ENCODE assay signal across 11 cellular contexts in genomic region chr13:71759506-71760225, GRCh38.
DNase-seq lines count a peak whose midpoint lies in the region; ATAC-seq, FAIRE-seq and TF ChIP-seq lines count a peak whose summit lies in the region.
"Had no signal": no experiment of that assay in that cellular context is flagged by ENCODE, and none has a peak within 500 bp of the region (broad histone marks: within the 10 kb centered on the region; RNA-seq: fewer than 3 reads in every experiment).

No MANE protein-coding gene starts in this region.

- H3K4me3 ChIP-seq in HepG2 (replicated peaks in 1 of 3; ENCODE audit: insufficient read depth in 1 of 3, low read depth in 2 of 3, low read length in 3 of 3) (no peak overlapping the region), right lobe of liver (no peak overlapping the region), astrocyte of the spinal cord (ENCODE audit: low read depth, low read length) (no peak overlapping the region), left lung (no peak overlapping the region)

- H3K4me1 Mint-ChIP-seq in activated naive CD8-positive, alpha-beta T cell treated with anti-CD3 and anti-CD28 coated beads for 36 hours, result no peaks in the 10 kb centered on the region

- H3K4me2 ChIP-seq in HepG2 (ENCODE audit: low read depth, low read length), result no peak overlapping the region

- CTCF ChIA-PET in HepG2 (lab: Yijun Ruan, JAX; ENCODE audit: low intra/inter-chr PET ratio, low total read pairs), result no interaction called here

- ATAC-seq in HepG2 (no peak), right lobe of liver (no peak), left lung (peak; percentile 58), GM18511 (IDR thresholded peaks at IDR 0.05; ENCODE audit: unreplicated experiment) (no peak)
- ATAC-seq: activated naive CD4-positive, alpha-beta T cell treated with anti-CD3 and anti-CD28 coated beads, Interleukin-2, amount 50 U/mL, for 72 hours had no signal

- H3K27ac ChIP-seq in HepG2 (ENCODE audit: extremely low read length, insufficient read depth, low read length), result no peak overlapping the region
- H3K27ac ChIP-seq in right lobe of liver, result no peak overlapping the region
- peak overlapping the region in 1 of 2 donors; percentile 11 for H3K27ac ChIP-seq in left lung

- no peak overlapping the region for H3K4me3 Mint-ChIP-seq in activated naive CD8-positive, alpha-beta T cell treated with anti-CD3 and anti-CD28 coated beads for 36 hours

- peak; percentile 10 for DNase-seq in HepG2 (ENCODE audit: low spot score)
- no peak for DNase-seq in right lobe of liver
- peak; percentile 8 for DNase-seq in astrocyte of the spinal cord (ENCODE audit: low read depth, low spot score)
- peak in 1 of 2 donors; percentile 11 for DNase-seq in left lung
- no peak for DNase-seq in NCI-H2171 (lab: John Stamatoyannopoulos, UW)
- DNase-seq in activated naive CD8-positive, alpha-beta T cell treated with anti-CD3 and anti-CD28 coated beads for 36 hours, result no peak
- no peak for DNase-seq in RKO (ENCODE audit: low spot score)
- DNase-seq: central memory CD4-positive, alpha-beta T cell had no signal

- no peaks in the 10 kb centered on the region for H3K36me3 Mint-ChIP-seq in activated naive CD8-positive, alpha-beta T cell treated with anti-CD3 and anti-CD28 coated beads for 36 hours
- H3K36me3 Mint-ChIP-seq: activated naive CD4-positive, alpha-beta T cell treated with anti-CD3 and anti-CD28 coated beads, Interleukin-2, amount 50 U/mL, for 72 hours had no signal

- H3K27me3 Mint-ChIP-seq in activated naive CD8-positive, alpha-beta T cell treated with anti-CD3 and anti-CD28 coated beads for 36 hours, result no peaks in the 10 kb centered on the region

- H4K20me1 ChIP-seq in HepG2 (ENCODE audit: insufficient read depth, low read length), result no peaks in the 10 kb centered on the region

- no peak for TF ChIP-seq CTCF in HepG2 (CRISPR knock-in tag; IDR thresholded peaks at IDR 0.05)
- TF ChIP-seq CTCF in right lobe of liver (IDR thresholded peaks at IDR 0.05), result no peak
- no peak for TF ChIP-seq CTCF in astrocyte of the spinal cord (IDR thresholded peaks at IDR 0.05; ENCODE audit: low read depth, low read length)
- no peak for TF ChIP-seq CTCF in left lung (IDR thresholded peaks at IDR 0.05)

- no peak overlapping the region for H3K9ac ChIP-seq in HepG2 (ENCODE audit: insufficient read depth, low read depth, low read length)

- no peak for TF ChIP-seq POLR2A in HepG2 (IDR thresholded peaks at IDR 0.05; ENCODE audit: insufficient read depth in 1 of 2, low read depth in 2 of 2, low read length in 2 of 2)
- TF ChIP-seq POLR2A in right lobe of liver (IDR thresholded peaks at IDR 0.05), result no peak

- no peak for TF ChIP-seq EP300 in HepG2 (IDR thresholded peaks at IDR 0.05; ENCODE audit: low read depth in 2 of 2, low read length in 2 of 2)
- TF ChIP-seq EP300 in HepG2 (CRISPR knock-in tag; IDR thresholded peaks at IDR 0.05; ENCODE audit: borderline replicate concordance), result no peak

- POLR2A ChIA-PET in HepG2 (lab: Yijun Ruan, JAX), result no interaction called here

- no peaks in the 10 kb centered on the region for H3K36me3 ChIP-seq in HepG2 (replicated peaks in 1 of 2; ENCODE audit: control insufficient read depth in 1 of 2, insufficient read depth in 2 of 2, low read length in 2 of 2)
- H3K36me3 ChIP-seq in right lobe of liver, result no peaks in the 10 kb centered on the region
- no peaks in the 10 kb centered on the region for H3K36me3 ChIP-seq in left lung

- 0% methylated on average over 5 of the region's 5 CpGs for WGBS in HepG2 (ENCODE audit: low lambda C conversion rate)
- WGBS in right lobe of liver (ENCODE audit: insufficient coverage, low coverage, low lambda C conversion rate, missing lambda C conversion rate), result 34% methylated on average over 5 of the region's 5 CpGs

- no peak overlapping the region for H2AFZ ChIP-seq in HepG2 (ENCODE audit: low read length)

- H3K79me2 ChIP-seq in HepG2 (ENCODE audit: insufficient read depth, low read length), result no peaks in the 10 kb centered on the region

- in situ Hi-C loops in HepG2 (cut with HindIII; ENCODE audit: extremely low pct_ligation_motif_present, low pct_unique_long_range_greater_than_20kb) (no loop called here), astrocyte of the spinal cord (cut with HindIII; ENCODE audit: low sequenced_read_pairs) (no loop called here)

- no peak overlapping the region for H3K27ac Mint-ChIP-seq in activated naive CD8-positive, alpha-beta T cell treated with anti-CD3 and anti-CD28 coated beads for 36 hours
- H3K27ac Mint-ChIP-seq: activated naive CD4-positive, alpha-beta T cell treated with anti-CD3 and anti-CD28 coated beads, Interleukin-2, amount 50 U/mL, for 72 hours had no signal

- H3K4me1 ChIP-seq in HepG2 (ENCODE audit: insufficient read depth, low read length) (no peaks in the 10 kb centered on the region), right lobe of liver (no peaks in the 10 kb centered on the region), left lung (peaks cover 0 to 4% of the 10 kb centered on the region in 2 donors)

- H3K27me3 ChIP-seq in HepG2 (ENCODE audit: control insufficient read depth in 1 of 2, insufficient read depth in 2 of 2, low read length in 2 of 2) (no peaks in the 10 kb centered on the region), right lobe of liver (no peaks in the 10 kb centered on the region), left lung (no peaks in the 10 kb centered on the region)

- TF ChIP-seq RAD21 in HepG2 (CRISPR knock-in tag; IDR thresholded peaks at IDR 0.05), result no peak

- peaks cover 2% of the 10 kb centered on the region for H3K9me3 Mint-ChIP-seq in activated naive CD8-positive, alpha-beta T cell treated with anti-CD3 and anti-CD28 coated beads for 36 hours

- no peak for FAIRE-seq in HepG2 (lab: Jason Lieb, UNC)
- FAIRE-seq: RCC 7860 had no signal

- no TSS peak for BruUV-seq in HepG2 (replicated peaks; lab: Mats Ljungman, UMichigan)

- H3K9me3 ChIP-seq in HepG2 (ENCODE audit: low read length) (no peaks in the 10 kb centered on the region), right lobe of liver (no peaks in the 10 kb centered on the region), left lung (no peaks in the 10 kb centered on the region)

- intact Hi-C loops in HepG2 (cut with micrococcal nuclease; ENCODE audit: unreplicated experiment), result no loop called here
- intact Hi-C loops in right lobe of liver (cut with DNase I), result no loop called here
- intact Hi-C loops in left lung (cut with DNase I), result no loop called here

TF ChIP-seq in HepG2, 621 proteins besides CTCF, POLR2A, EP300 and RAD21:
- no peak for TF ChIP-seq RBM39 (IDR thresholded peaks at IDR 0.05; ENCODE audit: low read depth, low read length, poor library complexity, severe bottlenecking)
- no peak for TF ChIP-seq ZFP36L2 (CRISPR knock-in tag; IDR thresholded peaks at IDR 0.05)
- TF ChIP-seq MTA3 (CRISPR knock-in tag; IDR thresholded peaks at IDR 0.05), result no peak

Comparison
In these comparisons a context has a peak if more than half of its experiments do, and no peak if none do; other contexts are left out.
1. DNase-seq: peak in HepG2 (single experiment) and astrocyte of the spinal cord (single experiment); none in right lobe of liver (0 of 3), NCI-H2171 (single experiment), activated naive CD8-positive, alpha-beta T cell treated with anti-CD3 and anti-CD28 coated beads for 36 hours (single experiment) and RKO (single experiment).